9 cellular contexts compared by ENCODE assay signal in the genomic region with DNA sequence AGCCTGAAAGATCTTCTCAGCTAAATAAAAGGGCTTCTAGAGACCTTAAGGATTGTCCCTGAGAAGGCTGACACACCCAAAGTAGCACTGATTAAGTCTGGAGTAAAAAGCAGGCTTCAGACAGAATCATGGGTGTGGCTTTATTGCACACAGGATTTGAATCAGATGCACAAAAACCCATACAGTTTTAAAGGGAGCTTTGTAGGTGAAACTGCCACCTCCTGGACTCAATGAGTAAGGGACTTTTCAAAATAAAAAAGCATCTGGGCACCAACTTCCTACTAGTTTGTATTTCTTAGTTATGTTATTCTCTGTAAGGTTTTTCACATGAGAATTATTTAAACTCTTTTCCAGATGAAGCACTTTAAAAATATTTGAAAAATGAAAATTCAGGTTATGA.
A peak's percentile ranks its signal among the peaks of the same experiment; 100 is the strongest.
DNase-seq lines count a peak whose midpoint lies in the region; ATAC-seq and TF ChIP-seq lines count a peak whose summit lies in the region.
"Had no signal": no experiment of that assay in that cellular context is flagged by ENCODE, and none has a peak within 500 bp of the region (broad histone marks: within the 10 kb centered on the region; RNA-seq: fewer than 3 reads in every experiment).

No MANE protein-coding gene starts in this region.

- H3K27ac ChIP-seq in adrenal gland: no peak overlapping the region

- TF ChIP-seq POLR2A in adrenal gland (IDR thresholded peaks at IDR 0.05): no peak

- no peaks in the 10 kb centered on the region for H3K27me3 ChIP-seq in adrenal gland

- TF ChIP-seq CTCF in fibroblast of mammary gland (conservative IDR thresholded peaks at IDR 0.05; ENCODE audit: control insufficient read depth, insufficient read depth, low read depth, low read length): peak; percentile 39
- TF ChIP-seq CTCF in adrenal gland (IDR thresholded peaks at IDR 0.05): peak in 1 of 6 experiments; percentile 19

- peak; percentile 34 for DNase-seq in AG08395 (ENCODE audit: low spot score)
- DNase-seq in NCI-H748 treated with DMSO at 0.1 percent for 48 hours (lab: John Stamatoyannopoulos, UW): peak; percentile 27
- DNase-seq in fibroblast of mammary gland (ENCODE audit: low read depth): peak; percentile 53
- no peak for DNase-seq in adrenal gland
- DNase-seq in cerebellum (ENCODE audit: low spot score): no peak
- DNase-seq in activated CD8-positive, alpha-beta memory T cell treated with anti-CD3 and anti-CD28 coated beads for 24 hours: no peak
- DNase-seq: NCI-H1048 had no signal

- ATAC-seq in GM21576 (IDR thresholded peaks at IDR 0.05; ENCODE audit: unreplicated experiment) (peak; percentile 46), GM21723 (IDR thresholded peaks at IDR 0.05; ENCODE audit: unreplicated experiment) (no peak)

- H3K4me3 ChIP-seq in fibroblast of mammary gland (ENCODE audit: control insufficient read depth, low read depth, low read length): no peak overlapping the region
- H3K4me3 ChIP-seq in adrenal gland: no peak overlapping the region

- intact Hi-C loops in adrenal gland (cut with DNase I): no loop called here

- no peaks in the 10 kb centered on the region for H3K4me1 ChIP-seq in adrenal gland (replicated peaks in 1 of 2)

- no peaks in the 10 kb centered on the region for H3K9me3 ChIP-seq in adrenal gland (replicated peaks in 1 of 3)

- no peaks in the 10 kb centered on the region for H3K36me3 ChIP-seq in adrenal gland (replicated peaks in 1 of 2)

Comparison
In these comparisons a context has a peak if more than half of its experiments do, and no peak if none do; other contexts are left out.
1. DNase-seq: peak in AG08395 (single experiment), NCI-H748 treated with DMSO at 0.1 percent for 48 hours (single experiment) and fibroblast of mammary gland (single experiment); none in adrenal gland (0 of 7), cerebellum (single experiment) and activated CD8-positive, alpha-beta memory T cell treated with anti-CD3 and anti-CD28 coated beads for 24 hours (single experiment).